8 cellular contexts compared by ENCODE assay signal in genomic region chr7:44750921-44751571, GRCh38. TPM values are rescaled to one million over a fixed set of nuclear protein-coding genes. Genes with fewer than 3 reads are reported as not detected.
A peak's percentile ranks its signal among the peaks of the same experiment; 100 is the strongest.
DNase-seq lines count a peak whose midpoint lies in the region; ATAC-seq and TF ChIP-seq lines count a peak whose summit lies in the region.

No MANE protein-coding gene starts in this region.

- H3K36me3 Mint-ChIP-seq in CD14-positive monocyte (peaks cover 14 to 22% of the 10 kb centered on the region in 2 donors), glutamatergic neuron (ENCODE audit: unreplicated experiment) (peaks cover 6% of the 10 kb centered on the region)

- no peak for DNase-seq in CD14-positive monocyte (ENCODE audit: low spot score)
- DNase-seq in GM19238 (ENCODE audit: insufficient read length, low spot score): peak; percentile 87
- DNase-seq in activated CD4-positive, alpha-beta T cell treated with anti-CD3 and anti-CD28 coated beads for 1 hour: peak; percentile 30
- peak; percentile 55 for DNase-seq in glutamatergic neuron
- DNase-seq in stimulated activated naive CD8-positive, alpha-beta T cell treated with anti-CD3 and anti-CD28 coated beads, Interleukin-15, Interleukin-2, amounts not matched to agents 100 U/mL and 50 U/mL, for 24 hours: peak; percentile 66
- no peak for DNase-seq in NCI-H1694 treated with DMSO at 0.1 percent for 48 hours (lab: John Stamatoyannopoulos, UW)
- DNase-seq in NCI-H446 treated with DMSO at 0.1 percent for 48 hours (lab: John Stamatoyannopoulos, UW): no peak

- peak overlapping the region; percentile 37 to 63 for H3K4me3 Mint-ChIP-seq in CD14-positive monocyte
- peak overlapping the region; percentile 93 for H3K4me3 Mint-ChIP-seq in glutamatergic neuron (ENCODE audit: unreplicated experiment)

- H3K27me3 Mint-ChIP-seq in CD14-positive monocyte (ENCODE audit: low read depth in 3 of 3) (no peaks in the 10 kb centered on the region), glutamatergic neuron (ENCODE audit: unreplicated experiment) (peaks cover 9% of the 10 kb centered on the region)

- peak; percentile 37 for ATAC-seq in HG03280 (IDR thresholded peaks at IDR 0.05; ENCODE audit: unreplicated experiment)
- peak; percentile 69 for ATAC-seq in stimulated activated naive CD8-positive, alpha-beta T cell treated with anti-CD3 and anti-CD28 coated beads, Interleukin-15, Interleukin-2, amounts not matched to agents 100 U/mL and 50 U/mL, for 24 hours

- TF ChIP-seq CTCF in CD14-positive monocyte (IDR thresholded peaks at IDR 0.05): no peak
- no peak for TF ChIP-seq CTCF in glutamatergic neuron (IDR thresholded peaks at IDR 0.05; ENCODE audit: partially characterized antibody, unreplicated experiment)

- peaks cover 39% of the 10 kb centered on the region for H3K4me1 Mint-ChIP-seq in CD14-positive monocyte
- H3K4me1 Mint-ChIP-seq in glutamatergic neuron (ENCODE audit: low read depth, unreplicated experiment): peaks cover 28% of the 10 kb centered on the region

- H3K9me3 Mint-ChIP-seq in CD14-positive monocyte (no peaks in the 10 kb centered on the region), glutamatergic neuron (ENCODE audit: unreplicated experiment) (peaks cover 10% of the 10 kb centered on the region)

- peak overlapping the region; percentile 43 to 92 (median 72) for H3K27ac Mint-ChIP-seq in CD14-positive monocyte
- H3K27ac Mint-ChIP-seq in glutamatergic neuron (ENCODE audit: unreplicated experiment): peak overlapping the region; percentile 82

- intact Hi-C loops in CD14-positive monocyte (cut with micrococcal nuclease): loop anchor here (5.0 to 10.0 kb wide), 4 partner anchors 46 to 94 kb away; partner anchors contain the start of genes PPIA (in 2 of the 2) and H2AZ2 (in 1 of the 2)

RNA-seq across cellular contexts. Expression of gene ZMIZ2, which starts 2.4 kb away (rescaled TPM):
- 1 to 10 TPM; 1.9 to 3.3 TPM for polyA plus RNA-seq in CD14-positive monocyte
- 291 TPM for total RNA-seq in glutamatergic neuron (ENCODE audit: unreplicated experiment)

RNA-seq across cellular contexts. Expression of gene PPIA, which starts 45.4 kb away (rescaled TPM):
- 1,000 to 10,000 TPM; 2,037 to 2,276 TPM for polyA plus RNA-seq in CD14-positive monocyte
- 1,460 TPM for total RNA-seq in glutamatergic neuron (ENCODE audit: unreplicated experiment)

Comparison
In these comparisons a context has a peak if more than half of its experiments do, and no peak if none do; other contexts are left out.
1. DNase-seq: peak in GM19238 (single experiment), activated CD4-positive, alpha-beta T cell treated with anti-CD3 and anti-CD28 coated beads for 1 hour (single experiment), glutamatergic neuron (single experiment) and stimulated activated naive CD8-positive, alpha-beta T cell treated with anti-CD3 and anti-CD28 coated beads, Interleukin-15, Interleukin-2, amounts not matched to agents 100 U/mL and 50 U/mL, for 24 hours (single experiment); none in CD14-positive monocyte (single experiment), NCI-H1694 treated with DMSO at 0.1 percent for 48 hours (single experiment) and NCI-H446 treated with DMSO at 0.1 percent for 48 hours (single experiment).